ENCODE assay signal across 8 cellular contexts in genomic region chr11:13207665-13208594, GRCh38.
DNase-seq lines count a peak whose midpoint lies in the region; ATAC-seq and TF ChIP-seq lines count a peak whose summit lies in the region.

No MANE protein-coding gene starts in this region.

- no peak overlapping the region for H3K27ac Mint-ChIP-seq in glutamatergic neuron (ENCODE audit: unreplicated experiment)

- H3K36me3 ChIP-seq in colonic mucosa (no peaks in the 10 kb centered on the region), right lobe of liver (no peaks in the 10 kb centered on the region)

- peak overlapping the region; percentile 44 to 76 for H3K9ac ChIP-seq in colonic mucosa (ENCODE audit: low read depth in 2 of 2, low read length in 2 of 2)

- H3K27me3 Mint-ChIP-seq in glutamatergic neuron (ENCODE audit: unreplicated experiment), result no peaks in the 10 kb centered on the region

- H3K27ac ChIP-seq in colonic mucosa (peak overlapping the region; percentile 54), right lobe of liver (no peak overlapping the region), temporal lobe (ENCODE audit: low read depth, low read length) (peak overlapping the region; percentile 76)

- H3K9me3 ChIP-seq in colonic mucosa (no peaks in the 10 kb centered on the region), right lobe of liver (no peaks in the 10 kb centered on the region)

- peak; percentile 71 to 80 (median 75) for ATAC-seq in right lobe of liver

- H3K4me3 ChIP-seq in colonic mucosa (peak overlapping the region; percentile 22), right lobe of liver (peak overlapping the region; percentile 25 to 43 (median 34))

- H3K9me3 Mint-ChIP-seq in glutamatergic neuron (ENCODE audit: unreplicated experiment), result no peaks in the 10 kb centered on the region

- TF ChIP-seq POLR2A in right lobe of liver (IDR thresholded peaks at IDR 0.05), result no peak

- DNase-seq in activated CD4-positive, alpha-beta T cell treated with anti-CD3 and anti-CD28 coated beads for 4 hours, result peak; percentile 13 to 14
- DNase-seq in activated CD4-positive, alpha-beta T cell treated with anti-CD3 and anti-CD28 coated beads for 1 hour, result no peak
- DNase-seq in SIG-M5 treated with dmso at 0.1 percent for 504 hours (lab: John Stamatoyannopoulos, UW; ENCODE audit: unreplicated experiment) (peak; percentile 78), colonic mucosa (peak; percentile 54), right lobe of liver (peak in 1 of 3 donors; percentile 27), glutamatergic neuron (no peak), activated gamma-delta T cell treated with Interleukin-2 at 50 U/mL for 16 hours (no peak)

- H3K4me1 Mint-ChIP-seq in glutamatergic neuron (ENCODE audit: low read depth, unreplicated experiment), result peaks cover 3% of the 10 kb centered on the region

- no peak overlapping the region for H3K4me3 Mint-ChIP-seq in glutamatergic neuron (ENCODE audit: unreplicated experiment)

- intact Hi-C loops in colonic mucosa (cut with DNase I), result no loop called here
- intact Hi-C loops in right lobe of liver (cut with DNase I), result loop anchor here in 1 of 2 donors (5.0 kb wide), 1 partner anchor 134 kb away; no protein-coding TSS in a partner anchor

- no peak for TF ChIP-seq CTCF in colonic mucosa (IDR thresholded peaks at IDR 0.05)
- no peak for TF ChIP-seq CTCF in right lobe of liver (IDR thresholded peaks at IDR 0.05)
- TF ChIP-seq CTCF in glutamatergic neuron (IDR thresholded peaks at IDR 0.05; ENCODE audit: partially characterized antibody, unreplicated experiment), result no peak

- WGBS in right lobe of liver (ENCODE audit: insufficient coverage, low coverage, low lambda C conversion rate, missing lambda C conversion rate), result 21% methylated on average over 15 of the region's 16 CpGs

- H3K27me3 ChIP-seq in colonic mucosa, result no peaks in the 10 kb centered on the region
- no peaks in the 10 kb centered on the region for H3K27me3 ChIP-seq in right lobe of liver

- no peaks in the 10 kb centered on the region for H3K4me1 ChIP-seq in colonic mucosa
- H3K4me1 ChIP-seq in right lobe of liver, result peaks cover 0 to 6% (median 0%) of the 10 kb centered on the region in 4 donors

- no peaks in the 10 kb centered on the region for H3K36me3 Mint-ChIP-seq in glutamatergic neuron (ENCODE audit: unreplicated experiment)

Comparison
In these comparisons a context has a peak if more than half of its experiments do, and no peak if none do; other contexts are left out.
1. DNase-seq: peak in activated CD4-positive, alpha-beta T cell treated with anti-CD3 and anti-CD28 coated beads for 4 hours (2 of 2), SIG-M5 treated with dmso at 0.1 percent for 504 hours (single experiment) and colonic mucosa (single experiment); none in activated CD4-positive, alpha-beta T cell treated with anti-CD3 and anti-CD28 coated beads for 1 hour (single experiment), glutamatergic neuron (single experiment) and activated gamma-delta T cell treated with Interleukin-2 at 50 U/mL for 16 hours (single experiment).
2. H3K27ac ChIP-seq: peak in colonic mucosa (single experiment) and temporal lobe (single experiment); none in right lobe of liver (0 of 3).